ENCODE assay signal across 20 cellular contexts in the genomic region with DNA sequence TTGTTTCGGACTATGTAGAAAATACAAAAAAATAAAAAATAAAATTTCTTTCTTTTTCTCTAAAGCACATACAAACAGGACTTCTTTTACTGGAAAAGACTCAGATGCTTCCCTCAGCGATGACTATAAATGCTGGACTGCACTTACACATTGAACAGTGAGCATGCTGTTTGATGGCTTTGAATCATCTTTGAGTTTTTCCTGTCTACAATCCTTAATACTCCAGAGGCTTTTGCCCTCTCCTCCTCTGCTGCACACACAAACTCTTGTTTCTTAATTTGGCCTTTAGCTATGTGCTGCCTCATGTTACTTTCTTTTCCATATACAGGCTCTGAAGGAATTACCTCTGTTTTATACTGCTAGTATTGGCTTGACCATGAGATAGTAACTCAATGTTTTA.
"Had no signal": no experiment of that assay in that cellular context is flagged by ENCODE, and none has a peak within 500 bp of the region (broad histone marks: within the 10 kb centered on the region; RNA-seq: fewer than 3 reads in every experiment).

No MANE protein-coding gene starts in this region.

- H3K4me3 ChIP-seq: Peyer's patch, SJSA1 had no signal

- DNase-seq: activated CD4-positive, alpha-beta T cell treated with anti-CD3 and anti-CD28 coated beads for 48 hours; activated CD4-positive, alpha-beta T cell treated with anti-CD3 and anti-CD28 coated beads, Interleukin-2, amount 50 U/mL, for 4 hours; activated CD4-positive, CD25-positive, alpha-beta regulatory T cell treated with anti-CD3 and anti-CD28 coated beads, Interleukin-2, amount 50 U/mL, for 72 hours; activated CD8-positive, alpha-beta memory T cell treated with anti-CD3 and anti-CD28 coated beads, Interleukin-2, amount 50 U/mL, for 48 hours; activated CD8-positive, alpha-beta T cell treated with anti-CD3 and anti-CD28 coated beads, Interleukin-2, amount 10 ng/mL, durations not matched to agents 7 days and 5 days; activated T-cell treated with anti-CD3 and anti-CD28 coated beads, Interleukin-2, amount 50 U/mL, for 1 hour; aorta; central memory CD4-positive, alpha-beta T cell; Karpas-422; NCI-H1105 treated with DMSO at 0.1 percent for 48 hours; NCI-H1436 treated with DMSO at 0.1 percent for 48 hours; NCI-H187; NCI-H2081 treated with DMSO at 0.1 percent for 48 hours; NCI-H446; NCI-H524; NK-92 treated with Interleukin-12 subunit alpha and Interleukin-12 subunit beta, amount 100 ng/mL, for 24 hours; Peyer's patch; SHP77 had no signal

- H3K27me3 ChIP-seq: Peyer's patch, SJSA1 had no signal

- FAIRE-seq: bronchial epithelial cell had no signal

- H3K27ac ChIP-seq: Peyer's patch, SJSA1 had no signal

- H3K9me3 ChIP-seq: Peyer's patch, SJSA1 had no signal

- H3K4me1 ChIP-seq: Peyer's patch, SJSA1 had no signal

- H3K36me3 ChIP-seq: Peyer's patch, SJSA1 had no signal
